Comparison of ENCODE assay signal across 16 cellular contexts in the genomic region with DNA sequence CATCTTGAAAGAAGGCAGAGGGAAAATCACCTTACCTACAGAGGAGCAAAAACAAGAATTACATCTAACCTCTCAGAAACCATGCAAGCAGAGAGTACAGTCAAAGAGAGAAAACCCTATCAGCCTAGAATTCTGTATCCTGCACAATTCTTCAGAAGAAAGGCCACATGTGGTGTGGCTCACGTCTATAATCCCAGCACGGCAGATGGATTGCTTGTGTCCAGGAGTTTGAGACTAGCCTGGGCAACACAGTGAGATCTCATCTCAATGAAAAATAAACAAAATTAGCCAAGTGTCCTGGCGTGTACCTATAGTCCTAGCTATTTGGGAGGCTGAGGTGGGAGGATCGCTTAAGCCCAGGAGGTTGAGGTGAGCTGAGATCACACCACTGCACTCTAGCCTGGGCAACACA. TPM values are rescaled to one million over a fixed set of nuclear protein-coding genes. Genes with fewer than 3 reads are reported as not detected.
DNase-seq lines count a peak whose midpoint lies in the region; ATAC-seq and TF ChIP-seq lines count a peak whose summit lies in the region.
"Had no signal": no experiment of that assay in that cellular context is flagged by ENCODE, and none has a peak within 500 bp of the region (broad histone marks: within the 10 kb centered on the region; RNA-seq: fewer than 3 reads in every experiment).

No MANE protein-coding gene starts in this region.

- H3K4me3 Mint-ChIP-seq in activated CD4-positive, alpha-beta T cell treated with anti-CD3 and anti-CD28 coated beads for 36 hours: no peak overlapping the region
- H3K4me3 Mint-ChIP-seq in endodermal cell: no peak overlapping the region
- H3K4me3 Mint-ChIP-seq: activated B cell treated with CpG ODN at 0.5 μM for 24 hours; CD8-positive, alpha-beta memory T cell; immature natural killer cell had no signal

- H3K36me3 Mint-ChIP-seq in activated CD4-positive, alpha-beta T cell treated with anti-CD3 and anti-CD28 coated beads for 36 hours (ENCODE audit: low read depth): peaks cover 20% of the 10 kb centered on the region
- peaks cover 14% of the 10 kb centered on the region for H3K36me3 Mint-ChIP-seq in endodermal cell (ENCODE audit: low read depth)

- DNase-seq in activated CD4-positive, alpha-beta T cell treated with anti-CD3 and anti-CD28 coated beads for 36 hours: no peak
- DNase-seq in activated CD4-positive, alpha-beta T cell treated with anti-CD3 and anti-CD28 coated beads for 48 hours: no peak
- DNase-seq in endodermal cell (no peak), DMS 273 (lab: John Stamatoyannopoulos, UW; ENCODE audit: unreplicated experiment) (no peak), NAMALWA (ENCODE audit: low spot score) (no peak), NCI-H345 treated with DMSO at 0.1 percent for 48 hours (lab: John Stamatoyannopoulos, UW; ENCODE audit: unreplicated experiment) (no peak)
- DNase-seq: activated B cell treated with CpG ODN at 0.5 μM for 24 hours; activated effector memory CD4-positive, alpha-beta T cell treated with Interleukin-2 at 50 U/mL for 16 hours; body of pancreas; CD8-positive, alpha-beta memory T cell; effector CD4-positive, alpha-beta T cell; immature natural killer cell; OCI-M1; substantia nigra had no signal

- no peak for TF ChIP-seq CTCF in endodermal cell (conservative IDR thresholded peaks at IDR 0.05)

- H3K9me3 Mint-ChIP-seq in activated CD4-positive, alpha-beta T cell treated with anti-CD3 and anti-CD28 coated beads for 36 hours (ENCODE audit: low read depth): no peaks in the 10 kb centered on the region
- peaks cover 2% of the 10 kb centered on the region for H3K9me3 Mint-ChIP-seq in endodermal cell
- H3K9me3 Mint-ChIP-seq: activated B cell treated with CpG ODN at 0.5 μM for 24 hours; CD8-positive, alpha-beta memory T cell; immature natural killer cell had no signal

- WGBS in endodermal cell (ENCODE audit: insufficient coverage in 1 of 2, insufficient read length in 1 of 2), 2 experiments: 92 to 96% methylated on average over 4 of the region's 4 CpGs

- no peak overlapping the region for H3K27ac ChIP-seq in endodermal cell (ENCODE audit: low read depth, low read length)
- H3K27ac ChIP-seq: body of pancreas had no signal

- H3K4me1 Mint-ChIP-seq in activated CD4-positive, alpha-beta T cell treated with anti-CD3 and anti-CD28 coated beads for 36 hours: peaks cover 30% of the 10 kb centered on the region
- peaks cover 7% of the 10 kb centered on the region for H3K4me1 Mint-ChIP-seq in endodermal cell

- H3K4me3 ChIP-seq in endodermal cell (ENCODE audit: low read length): no peak overlapping the region
- H3K4me3 ChIP-seq: body of pancreas had no signal

- peak; percentile 88 for ATAC-seq in activated CD4-positive, alpha-beta T cell treated with anti-CD3 and anti-CD28 coated beads for 36 hours
- peak; percentile 52 for ATAC-seq in GM21447 (IDR thresholded peaks at IDR 0.05; ENCODE audit: unreplicated experiment)
- peak; percentile 45 for ATAC-seq in HG03135 (IDR thresholded peaks at IDR 0.05; ENCODE audit: unreplicated experiment)
- ATAC-seq: body of pancreas had no signal

- CTCF ChIA-PET in activated CD4-positive, alpha-beta T cell treated with anti-CD3 and anti-CD28 coated beads for 36 hours (lab: Charles Lee): interaction anchor here (1.2 to 1.5 kb wide), 2 partner anchors 34 to 97 kb away, joined by 4 read pairs; no protein-coding TSS in a partner anchor

- POLR2A ChIA-PET in activated CD4-positive, alpha-beta T cell treated with anti-CD3 and anti-CD28 coated beads for 36 hours (lab: Charles Lee): interaction anchor here (0.6 kb wide), 2 partner anchors 14 to 34 kb away, joined by 3 to 6 read pairs; no protein-coding TSS in a partner anchor

- no peaks in the 10 kb centered on the region for H3K27me3 Mint-ChIP-seq in activated CD4-positive, alpha-beta T cell treated with anti-CD3 and anti-CD28 coated beads for 36 hours
- no peaks in the 10 kb centered on the region for H3K27me3 Mint-ChIP-seq in endodermal cell (ENCODE audit: insufficient read depth)
- H3K27me3 Mint-ChIP-seq: activated B cell treated with CpG ODN at 0.5 μM for 24 hours; CD8-positive, alpha-beta memory T cell had no signal

- peak overlapping the region; percentile 32 for H3K27ac Mint-ChIP-seq in activated CD4-positive, alpha-beta T cell treated with anti-CD3 and anti-CD28 coated beads for 36 hours
- peak overlapping the region; percentile 62 for H3K27ac Mint-ChIP-seq in endodermal cell
- H3K27ac Mint-ChIP-seq: activated B cell treated with CpG ODN at 0.5 μM for 24 hours had no signal

- H3K9me3 ChIP-seq in endodermal cell (ENCODE audit: control insufficient read depth, low read length): peaks cover 3% of the 10 kb centered on the region
- H3K9me3 ChIP-seq: body of pancreas had no signal

- H3K36me3 ChIP-seq in endodermal cell (ENCODE audit: control insufficient read depth, insufficient read depth, low read length): peaks cover 3% of the 10 kb centered on the region

- H3K27me3 ChIP-seq in endodermal cell (ENCODE audit: control insufficient read depth, insufficient read depth, low read length, poor library complexity, severe bottlenecking): no peaks in the 10 kb centered on the region
- H3K27me3 ChIP-seq: body of pancreas had no signal

- intact Hi-C loops in activated CD4-positive, alpha-beta T cell treated with anti-CD3 and anti-CD28 coated beads for 36 hours (cut with DNase I, micrococcal nuclease): loop anchor here (1.0 to 5.0 kb wide), 3 partner anchors 17 to 48 kb away; partner anchors contain the start of gene ATF7 (in 1 of the 2)

- H3K9ac ChIP-seq in endodermal cell (ENCODE audit: extremely low read depth, low read length, poor library complexity, severe bottlenecking): no peak overlapping the region

- H3K4me1 ChIP-seq in endodermal cell (ENCODE audit: control insufficient read depth, insufficient read depth, low read length): no peaks in the 10 kb centered on the region

RNA-seq across cellular contexts. Expression of gene ATF7, which starts 48.2 kb away (rescaled TPM):
- 10 to 100 TPM; 23.0 to 28.1 TPM for total RNA-seq in activated CD4-positive, alpha-beta T cell treated with anti-CD3 and anti-CD28 coated beads for 36 hours
- 10 to 100 TPM; 29.0 to 36.6 TPM for total RNA-seq in endodermal cell
- 20.3 TPM for polyA plus RNA-seq in endodermal cell (2013, experiment 1 of 2)
- polyA plus RNA-seq in endodermal cell (2013, experiment 2 of 2): 19.8 TPM
